ENCODE assay signal across 13 cellular contexts in genomic region chr9:133236291-133237071, GRCh38. TPM values are rescaled to one million over a fixed set of nuclear protein-coding genes. Genes with fewer than 3 reads are reported as not detected.
DNase-seq lines count a peak whose midpoint lies in the region; ATAC-seq and TF ChIP-seq lines count a peak whose summit lies in the region.
"Had no signal": no experiment of that assay in that cellular context is flagged by ENCODE, and none has a peak within 500 bp of the region (broad histone marks: within the 10 kb centered on the region; RNA-seq: fewer than 3 reads in every experiment).

No MANE protein-coding gene starts in this region.

- no peaks in the 10 kb centered on the region for H3K9me3 ChIP-seq in colonic mucosa
- no peaks in the 10 kb centered on the region for H3K9me3 ChIP-seq in mesenchymal stem cell (ENCODE audit: control insufficient read depth, low read length)
- no peaks in the 10 kb centered on the region for H3K9me3 ChIP-seq in suprapubic skin

- WGBS in mesenchymal stem cell = 83% methylated on average over 17 of the region's 20 CpGs
- 69% methylated on average over 13 of the region's 20 CpGs for WGBS in suprapubic skin

- H3K36me3 Mint-ChIP-seq in activated T-helper 1 cell treated with anti-CD3 and anti-CD28 coated beads, Interleukin-12 subunit alpha, Interleukin-12 subunit beta, Interleukin-2, Interleukin-4 antibody, amounts not matched to agents 30 ng/mL and 10 ng/mL and 1 ng/mL, durations not matched to agents 14 hours and 24 hours and 36 hours (ENCODE audit: low read depth) = no peaks in the 10 kb centered on the region

- H2AFZ ChIP-seq in mesenchymal stem cell (ENCODE audit: low read depth, low read length) = no peak overlapping the region

- H3K79me1 ChIP-seq in mesenchymal stem cell (replicated peaks; ENCODE audit: low read length, poor library complexity, severe bottlenecking) = no peaks in the 10 kb centered on the region

- peak; percentile 3 for DNase-seq in LHCN-M2 (ENCODE audit: low read depth)
- DNase-seq in colonic mucosa = peak; percentile 12
- DNase-seq in mesenchymal stem cell = no peak
- no peak for DNase-seq in suprapubic skin (ENCODE audit: low spot score in 2 of 2)
- no peak for DNase-seq in SHP77 treated with DMSO at 0.1 percent for 48 hours (lab: John Stamatoyannopoulos, UW)
- no peak for DNase-seq in activated T-helper 1 cell treated with anti-CD3 and anti-CD28 coated beads, Interleukin-12 subunit alpha, Interleukin-12 subunit beta, Interleukin-2, Interleukin-4 antibody, amounts not matched to agents 30 ng/mL and 10 ng/mL and 1 ng/mL, durations not matched to agents 14 hours and 24 hours and 36 hours (ENCODE audit: low spot score)
- DNase-seq: activated naive CD4-positive, alpha-beta T cell treated with anti-CD3 and anti-CD28 coated beads, Interleukin-2, amount 50 U/mL, for 16 hours; cerebellar nuclear complex; GDM1 had no signal

- H3K4ac ChIP-seq in mesenchymal stem cell (ENCODE audit: low read depth in 1 of 2, low read length in 2 of 2) = no peak overlapping the region

- H3K9me3 Mint-ChIP-seq in activated T-helper 1 cell treated with anti-CD3 and anti-CD28 coated beads, Interleukin-12 subunit alpha, Interleukin-12 subunit beta, Interleukin-2, Interleukin-4 antibody, amounts not matched to agents 30 ng/mL and 10 ng/mL and 1 ng/mL, durations not matched to agents 14 hours and 24 hours and 36 hours = no peaks in the 10 kb centered on the region

- no peak overlapping the region for H3K27ac Mint-ChIP-seq in activated T-helper 1 cell treated with anti-CD3 and anti-CD28 coated beads, Interleukin-12 subunit alpha, Interleukin-12 subunit beta, Interleukin-2, Interleukin-4 antibody, amounts not matched to agents 30 ng/mL and 10 ng/mL and 1 ng/mL, durations not matched to agents 14 hours and 24 hours and 36 hours

- H3K4me3 Mint-ChIP-seq in activated T-helper 1 cell treated with anti-CD3 and anti-CD28 coated beads, Interleukin-12 subunit alpha, Interleukin-12 subunit beta, Interleukin-2, Interleukin-4 antibody, amounts not matched to agents 30 ng/mL and 10 ng/mL and 1 ng/mL, durations not matched to agents 14 hours and 24 hours and 36 hours = no peak overlapping the region

- no peak overlapping the region for H2BK120ac ChIP-seq in mesenchymal stem cell (ENCODE audit: low read depth, low read length)

- no peak for TF ChIP-seq POLR2A in suprapubic skin (IDR thresholded peaks at IDR 0.05)

- no peak overlapping the region for H3K27ac ChIP-seq in colonic mucosa
- no peak overlapping the region for H3K27ac ChIP-seq in mesenchymal stem cell (ENCODE audit: low read length, poor library complexity, severe bottlenecking)
- peak overlapping the region; percentile 65 for H3K27ac ChIP-seq in suprapubic skin

- no peak overlapping the region for H4K8ac ChIP-seq in mesenchymal stem cell (ENCODE audit: low read length)

- peaks cover 14% of the 10 kb centered on the region for H3K4me1 Mint-ChIP-seq in activated T-helper 1 cell treated with anti-CD3 and anti-CD28 coated beads, Interleukin-12 subunit alpha, Interleukin-12 subunit beta, Interleukin-2, Interleukin-4 antibody, amounts not matched to agents 30 ng/mL and 10 ng/mL and 1 ng/mL, durations not matched to agents 14 hours and 24 hours and 36 hours (ENCODE audit: low read depth)

- no peak overlapping the region for H2BK12ac ChIP-seq in mesenchymal stem cell (ENCODE audit: low read length in 2 of 2)

- H3K27me3 Mint-ChIP-seq in activated T-helper 1 cell treated with anti-CD3 and anti-CD28 coated beads, Interleukin-12 subunit alpha, Interleukin-12 subunit beta, Interleukin-2, Interleukin-4 antibody, amounts not matched to agents 30 ng/mL and 10 ng/mL and 1 ng/mL, durations not matched to agents 14 hours and 24 hours and 36 hours (ENCODE audit: insufficient read depth) = peaks cover 11% of the 10 kb centered on the region

- H2AK5ac ChIP-seq in mesenchymal stem cell (ENCODE audit: low read length, severe bottlenecking) = no peak overlapping the region

- no peak overlapping the region for H3K23ac ChIP-seq in mesenchymal stem cell (ENCODE audit: low read length in 2 of 2)

- no peak overlapping the region for H3K18ac ChIP-seq in mesenchymal stem cell (ENCODE audit: low read depth in 1 of 2, low read length in 2 of 2)

- TF ChIP-seq CTCF in colonic mucosa (IDR thresholded peaks at IDR 0.05) = no peak
- no peak for TF ChIP-seq CTCF in suprapubic skin (IDR thresholded peaks at IDR 0.05)

- ATAC-seq in GM18867 (IDR thresholded peaks at IDR 0.05; ENCODE audit: unreplicated experiment) = no peak

- H2BK15ac ChIP-seq in mesenchymal stem cell (ENCODE audit: low read depth, poor library complexity, severe bottlenecking) = no peak overlapping the region

- no peak overlapping the region for H2BK5ac ChIP-seq in mesenchymal stem cell (ENCODE audit: low read depth, low read length, poor library complexity, severe bottlenecking)

- H3K4me3 ChIP-seq in colonic mucosa (no peak overlapping the region), mesenchymal stem cell (ENCODE audit: insufficient read depth in 1 of 2, low read depth in 1 of 2, low read length in 2 of 2) (no peak overlapping the region), suprapubic skin (no peak overlapping the region)

- H4K91ac ChIP-seq in mesenchymal stem cell (ENCODE audit: low read length) = no peak overlapping the region

- H3K4me1 ChIP-seq in colonic mucosa (peaks cover 5% of the 10 kb centered on the region), mesenchymal stem cell (ENCODE audit: control insufficient read depth, insufficient read depth, low read depth, low read length) (peaks cover 15% of the 10 kb centered on the region), suprapubic skin (peaks cover 28% of the 10 kb centered on the region)

- intact Hi-C loops in colonic mucosa (cut with DNase I) = loop anchor here (10.0 kb wide), 1 partner anchor 88 kb away; no protein-coding TSS in a partner anchor
- intact Hi-C loops in activated T-helper 1 cell treated with anti-CD3 and anti-CD28 coated beads, Interleukin-12 subunit alpha, Interleukin-12 subunit beta, Interleukin-2, Interleukin-4 antibody, amounts not matched to agents 30 ng/mL and 10 ng/mL and 1 ng/mL, durations not matched to agents 14 hours and 24 hours and 36 hours (cut with micrococcal nuclease) = no loop called here

- TF ChIP-seq EP300 in suprapubic skin (IDR thresholded peaks at IDR 0.05) = no peak

- H3K36me3 ChIP-seq in colonic mucosa (no peaks in the 10 kb centered on the region), mesenchymal stem cell (ENCODE audit: control insufficient read depth in 1 of 2, insufficient read depth in 2 of 2, low read depth in 1 of 2, low read length in 2 of 2) (no peaks in the 10 kb centered on the region), suprapubic skin (no peaks in the 10 kb centered on the region)

- no peaks in the 10 kb centered on the region for H3K27me3 ChIP-seq in colonic mucosa
- H3K27me3 ChIP-seq in mesenchymal stem cell (ENCODE audit: control insufficient read depth in 1 of 2, insufficient read depth in 1 of 2, low read length in 2 of 2) = peaks cover 0 to 25% of the 10 kb centered on the region in 2 experiments
- H3K27me3 ChIP-seq in suprapubic skin = no peaks in the 10 kb centered on the region

- H3K9ac ChIP-seq in colonic mucosa (ENCODE audit: low read depth in 2 of 2, low read length in 2 of 2) = no peak overlapping the region
- peak overlapping the region; percentile 79 for H3K9ac ChIP-seq in mesenchymal stem cell (ENCODE audit: low read length)

- H3K4me2 ChIP-seq in mesenchymal stem cell (ENCODE audit: low read length, poor library complexity, severe bottlenecking) = no peak overlapping the region

- H3K14ac ChIP-seq in mesenchymal stem cell (ENCODE audit: low read length in 2 of 2) = no peak overlapping the region

RNA-seq across cellular contexts. Expression of gene OBP2B, which starts 27.4 kb away (rescaled TPM):
- total RNA-seq in LHCN-M2 (2014; rRNA removed) (not detected in 2 replicates), colonic mucosa (not detected), suprapubic skin (10 to 100 TPM in 1 of 4 donors, 1 to 10 TPM in 3; 2.6 to 11.7 (median 7.1) TPM)
- polyA plus RNA-seq in LHCN-M2 (2012) = not detected
- not detected for polyA plus RNA-seq in mesenchymal stem cell (2013, experiment 1 of 2)
- polyA plus RNA-seq in mesenchymal stem cell (2013, experiment 2 of 2) = not detected
- not detected in 2 replicates for total RNA-seq in activated T-helper 1 cell treated with anti-CD3 and anti-CD28 coated beads, Interleukin-12 subunit alpha, Interleukin-12 subunit beta, Interleukin-2, Interleukin-4 antibody, amounts not matched to agents 30 ng/mL and 10 ng/mL and 1 ng/mL, durations not matched to agents 14 hours and 24 hours and 36 hours
- total RNA-seq: epithelial cell of proximal tubule, OCI-LY7, urinary bladder had no signal
- polyA plus RNA-seq: urinary bladder had no signal

RNA-seq across cellular contexts. Expression of gene ABO, which starts 38.5 kb away (rescaled TPM):
- total RNA-seq in LHCN-M2 (2014; rRNA removed) (not detected in 2 replicates), colonic mucosa (10 to 100 TPM; 58.0 to 77.7 TPM), suprapubic skin (10 to 100 TPM in 2 of 4 donors, 1 to 10 TPM in 2; 2.6 to 17.9 (median 7.9) TPM)
- polyA plus RNA-seq in LHCN-M2 (2012) = not detected
- polyA plus RNA-seq in mesenchymal stem cell (2013, experiment 1 of 2) = not detected
- polyA plus RNA-seq in mesenchymal stem cell (2013, experiment 2 of 2) = not detected
- 0.34 and 0.60 TPM in 2 replicates for total RNA-seq in activated T-helper 1 cell treated with anti-CD3 and anti-CD28 coated beads, Interleukin-12 subunit alpha, Interleukin-12 subunit beta, Interleukin-2, Interleukin-4 antibody, amounts not matched to agents 30 ng/mL and 10 ng/mL and 1 ng/mL, durations not matched to agents 14 hours and 24 hours and 36 hours
- total RNA-seq: OCI-LY7 had no signal

Comparison
In these comparisons a context has a peak if more than half of its experiments do, and no peak if none do; other contexts are left out.
1. DNase-seq: peak in LHCN-M2 (single experiment) and colonic mucosa (single experiment); none in mesenchymal stem cell (single experiment), suprapubic skin (0 of 2), SHP77 treated with DMSO at 0.1 percent for 48 hours (single experiment) and activated T-helper 1 cell treated with anti-CD3 and anti-CD28 coated beads, Interleukin-12 subunit alpha, Interleukin-12 subunit beta, Interleukin-2, Interleukin-4 antibody, amounts not matched to agents 30 ng/mL and 10 ng/mL and 1 ng/mL, durations not matched to agents 14 hours and 24 hours and 36 hours (single experiment).